8 cellular contexts compared by ENCODE assay signal in the genomic region with DNA sequence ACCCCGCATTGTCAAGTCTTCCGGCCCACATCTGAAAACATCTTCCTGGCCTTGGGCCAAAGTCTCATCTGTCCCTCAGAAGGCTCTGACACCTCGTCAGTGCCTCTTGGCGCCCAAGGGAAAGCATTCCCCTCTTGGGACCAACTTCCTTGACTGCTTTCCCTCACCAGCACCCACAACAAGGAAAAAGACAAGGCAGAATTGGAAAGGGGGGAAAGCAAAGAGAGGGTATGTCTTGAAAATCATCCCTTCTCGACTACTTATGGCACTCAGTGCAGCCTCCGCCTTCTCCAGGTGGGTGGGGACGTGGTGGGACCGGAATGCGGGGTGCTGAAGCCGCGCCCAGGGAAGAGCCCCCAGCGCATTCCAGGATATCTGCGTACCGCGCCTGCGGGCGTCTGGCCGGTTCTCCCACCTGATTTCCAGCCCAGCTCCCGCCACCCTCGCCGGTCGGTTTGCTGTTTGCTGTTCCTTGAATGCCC. TPM values are rescaled to one million over a fixed set of nuclear protein-coding genes. Genes with fewer than 3 reads are reported as not detected.
DNase-seq lines count a peak whose midpoint lies in the region; ATAC-seq and TF ChIP-seq lines count a peak whose summit lies in the region.

No MANE protein-coding gene starts in this region.

- H3K27me3 ChIP-seq in spleen (replicated peaks in 1 of 7) = no peaks in the 10 kb centered on the region

- DNase-seq in T-helper 1 cell = no peak
- DNase-seq in LoVo (ENCODE audit: low spot score) = peak; percentile 80
- DNase-seq in iPS-NIHi7 (ENCODE audit: extremely low spot score) = peak; percentile 56
- DNase-seq in spleen = peak; percentile 82
- DNase-seq in NCI-H2107 (lab: John Stamatoyannopoulos, UW) = no peak

- no peaks in the 10 kb centered on the region for H3K9me3 Mint-ChIP-seq in T-helper 1 cell treated with Interleukin-12 subunit alpha and Interleukin-12 subunit beta and Interleukin-4 antibody, amounts not matched to agents 30 μg/mL and 1 μg/mL, for 36 hours

- peak overlapping the region; percentile 65 to 86 (median 76) for H3K4me3 ChIP-seq in spleen

- TF ChIP-seq POLR2A in spleen (IDR thresholded peaks at IDR 0.05) = no peak

- H3K36me3 ChIP-seq in spleen = peaks cover 0 to 32% (median 17%) of the 10 kb centered on the region in 6 donors

- H3K27ac Mint-ChIP-seq in T-helper 1 cell treated with Interleukin-12 subunit alpha and Interleukin-12 subunit beta and Interleukin-4 antibody, amounts not matched to agents 30 μg/mL and 1 μg/mL, for 36 hours = peak overlapping the region; percentile 91

- no peak for TF ChIP-seq CTCF in spleen (IDR thresholded peaks at IDR 0.05 in 8 of 11, conservative IDR thresholded peaks at IDR 0.05 in 3 of 11)

- H3K27ac ChIP-seq in angular gyrus (ENCODE audit: low read depth, low read length) (peak overlapping the region; percentile 94), spleen (peak overlapping the region; percentile 94 to 99 (median 97))

- intact Hi-C loops in spleen (cut with DNase I; ENCODE audit: low total_unique reads) = no loop called here

- H3K4me1 ChIP-seq in spleen = peaks cover 43 to 90% (median 80%) of the 10 kb centered on the region in 6 donors

- H3K27me3 Mint-ChIP-seq in T-helper 1 cell treated with Interleukin-12 subunit alpha and Interleukin-12 subunit beta and Interleukin-4 antibody, amounts not matched to agents 30 μg/mL and 1 μg/mL, for 36 hours (ENCODE audit: low read depth) = no peaks in the 10 kb centered on the region

- peaks cover 24% of the 10 kb centered on the region for H3K36me3 Mint-ChIP-seq in T-helper 1 cell treated with Interleukin-12 subunit alpha and Interleukin-12 subunit beta and Interleukin-4 antibody, amounts not matched to agents 30 μg/mL and 1 μg/mL, for 36 hours (ENCODE audit: low read depth)

- 2 to 4% (median 2%) methylated on average over 22 of the region's 22 CpGs for WGBS in spleen, 5 donors

- H3K9me3 ChIP-seq in spleen = no peaks in the 10 kb centered on the region

- peak overlapping the region; percentile 90 for H3K4me3 Mint-ChIP-seq in T-helper 1 cell treated with Interleukin-12 subunit alpha and Interleukin-12 subunit beta and Interleukin-4 antibody, amounts not matched to agents 30 μg/mL and 1 μg/mL, for 36 hours

- ATAC-seq in HG03432 (IDR thresholded peaks at IDR 0.05; ENCODE audit: unreplicated experiment) = no peak

- H3K4me1 Mint-ChIP-seq in T-helper 1 cell treated with Interleukin-12 subunit alpha and Interleukin-12 subunit beta and Interleukin-4 antibody, amounts not matched to agents 30 μg/mL and 1 μg/mL, for 36 hours (ENCODE audit: low read depth) = peaks cover 57% of the 10 kb centered on the region

RNA-seq across cellular contexts. Expression of a gene that starts 0.6 kb away (rescaled TPM):
- total RNA-seq in spleen = 10 to 100 TPM; 66.7 to 88.4 (median 81.1) TPM
- polyA plus RNA-seq in spleen = 10 to 100 TPM; 23.6 to 41.3 (median 40.6) TPM

RNA-seq across cellular contexts. Expression of a gene that starts 3.8 kb away (rescaled TPM):
- total RNA-seq in spleen = 10 to 100 TPM in 2 of 7 donors, 1 to 10 TPM in 5; 6.1 to 18.0 (median 9.1) TPM
- polyA plus RNA-seq in spleen = 10 to 100 TPM in 2 of 3 donors, 1 to 10 TPM in 1; 8.9 to 13.3 (median 11.7) TPM

RNA-seq across cellular contexts. Expression of a gene that starts 5.5 kb away (rescaled TPM):
- 10 to 100 TPM; 34.8 to 80.1 (median 66.8) TPM for total RNA-seq in spleen
- 10 to 100 TPM; 37.7 to 79.7 (median 72.3) TPM for polyA plus RNA-seq in spleen

RNA-seq across cellular contexts. Expression of a gene that starts 13.6 kb away (rescaled TPM):
- total RNA-seq in spleen = 100 to 1,000 TPM in 5 of 7 donors, 10 to 100 TPM in 2; 97.9 to 222 (median 102) TPM
- polyA plus RNA-seq in spleen = 100 to 1,000 TPM; 184 to 243 (median 204) TPM

RNA-seq across cellular contexts. Expression of a gene that starts 17.4 kb away (rescaled TPM):
- total RNA-seq in spleen = 100 to 1,000 TPM; 135 to 211 (median 168) TPM
- 100 to 1,000 TPM in 2 of 3 donors, 10 to 100 TPM in 1; 47.7 to 106 (median 104) TPM for polyA plus RNA-seq in spleen

Comparison
In these comparisons a context has a peak if more than half of its experiments do, and no peak if none do; other contexts are left out.
1. DNase-seq: peak in LoVo (single experiment), iPS-NIHi7 (single experiment) and spleen (single experiment); none in T-helper 1 cell (0 of 5) and NCI-H2107 (single experiment).